Comparison of ENCODE assay signal across 18 cellular contexts in genomic region chr1:4602536-4603316, GRCh38. TPM values are rescaled to one million over a fixed set of nuclear protein-coding genes. Genes with fewer than 3 reads are reported as not detected.
"Had no signal": no experiment of that assay in that cellular context is flagged by ENCODE, and none has a peak within 500 bp of the region (broad histone marks: within the 10 kb centered on the region; RNA-seq: fewer than 3 reads in every experiment).

No MANE protein-coding gene starts in this region.

- H3K27me3 ChIP-seq: body of pancreas, testis had no signal

- H3K9me3 Mint-ChIP-seq: activated CD8-positive, alpha-beta T cell treated with anti-CD3 and anti-CD28 coated beads for 36 hours; activated naive CD4-positive, alpha-beta T cell treated with anti-CD3 and anti-CD28 coated beads, Interleukin-2, amount 50 U/mL, for 72 hours; activated T-cell treated with anti-CD3 and anti-CD28 coated beads, Interleukin-2, amount 50 U/mL, for 72 hours; naive thymus-derived CD8-positive, alpha-beta T cell had no signal

- H3K36me3 ChIP-seq: neutrophil had no signal

- H3K27ac Mint-ChIP-seq: activated CD4-positive, alpha-beta T cell treated with anti-CD3 and anti-CD28 coated beads for 36 hours; activated CD8-positive, alpha-beta T cell treated with anti-CD3 and anti-CD28 coated beads for 36 hours; activated naive CD4-positive, alpha-beta T cell treated with anti-CD3 and anti-CD28 coated beads, Interleukin-2, amount 50 U/mL, for 72 hours; activated T-cell treated with anti-CD3 and anti-CD28 coated beads, Interleukin-2, amount 50 U/mL, for 72 hours; naive thymus-derived CD8-positive, alpha-beta T cell had no signal

- H3K4me1 ChIP-seq: body of pancreas, testis had no signal

- H3K4me1 Mint-ChIP-seq: activated CD4-positive, alpha-beta T cell treated with anti-CD3 and anti-CD28 coated beads for 36 hours had no signal

- DNase-seq: activated CD4-positive, alpha-beta T cell treated with anti-CD3 and anti-CD28 coated beads for 36 hours; activated CD8-positive, alpha-beta memory T cell treated with anti-CD3 and anti-CD28 coated beads, Interleukin-2, amount 50 U/mL, for 48 hours; activated CD8-positive, alpha-beta T cell treated with anti-CD3 and anti-CD28 coated beads for 36 hours; activated gamma-delta T cell; activated T-cell treated with anti-CD3 and anti-CD28 coated beads, Interleukin-2, amount 50 U/mL, for 72 hours; amniotic stem cell; body of pancreas; effector CD4-positive, alpha-beta T cell; foreskin fibroblast; naive thymus-derived CD8-positive, alpha-beta T cell; stimulated activated CD4-positive, alpha-beta T cell treated with anti-CD3 and anti-CD28 coated beads, Interleukin-4, amount 100 ng/mL, for 24 hours; stimulated activated naive CD8-positive, alpha-beta T cell treated with anti-CD3 and anti-CD28 coated beads, Interleukin-15, Interleukin-2, amounts not matched to agents 100 U/mL and 50 U/mL, for 24 hours; T-helper 2 cell; testis had no signal

- H3K4me3 ChIP-seq: body of pancreas, lung, skin epidermis, testis had no signal

- ATAC-seq: activated CD4-positive, alpha-beta T cell treated with anti-CD3 and anti-CD28 coated beads for 36 hours; activated CD8-positive, alpha-beta T cell treated with anti-CD3 and anti-CD28 coated beads for 36 hours; activated T-cell treated with anti-CD3 and anti-CD28 coated beads, Interleukin-2, amount 50 U/mL, for 72 hours; body of pancreas; naive thymus-derived CD8-positive, alpha-beta T cell; stimulated activated naive CD8-positive, alpha-beta T cell treated with anti-CD3 and anti-CD28 coated beads, Interleukin-15, Interleukin-2, amounts not matched to agents 100 U/mL and 50 U/mL, for 24 hours had no signal

- H3K27ac ChIP-seq: body of pancreas, neutrophil, skin epidermis, testis had no signal

- H3K9me3 ChIP-seq: body of pancreas, neutrophil, testis had no signal

- H3K36me3 Mint-ChIP-seq: activated naive CD4-positive, alpha-beta T cell treated with anti-CD3 and anti-CD28 coated beads, Interleukin-2, amount 50 U/mL, for 72 hours; naive thymus-derived CD8-positive, alpha-beta T cell had no signal

- H3K4me3 Mint-ChIP-seq: activated CD4-positive, alpha-beta T cell treated with anti-CD3 and anti-CD28 coated beads for 36 hours; activated CD8-positive, alpha-beta T cell treated with anti-CD3 and anti-CD28 coated beads for 36 hours; activated T-cell treated with anti-CD3 and anti-CD28 coated beads, Interleukin-2, amount 50 U/mL, for 72 hours; naive thymus-derived CD8-positive, alpha-beta T cell had no signal

RNA-seq across cellular contexts. Expression of gene AJAP1, which starts 51.7 kb away (rescaled TPM):
- total RNA-seq: activated CD4-positive, alpha-beta T cell treated with anti-CD3 and anti-CD28 coated beads for 36 hours had no signal
